Comparison of ENCODE assay signal across 10 cellular contexts in the genomic region with DNA sequence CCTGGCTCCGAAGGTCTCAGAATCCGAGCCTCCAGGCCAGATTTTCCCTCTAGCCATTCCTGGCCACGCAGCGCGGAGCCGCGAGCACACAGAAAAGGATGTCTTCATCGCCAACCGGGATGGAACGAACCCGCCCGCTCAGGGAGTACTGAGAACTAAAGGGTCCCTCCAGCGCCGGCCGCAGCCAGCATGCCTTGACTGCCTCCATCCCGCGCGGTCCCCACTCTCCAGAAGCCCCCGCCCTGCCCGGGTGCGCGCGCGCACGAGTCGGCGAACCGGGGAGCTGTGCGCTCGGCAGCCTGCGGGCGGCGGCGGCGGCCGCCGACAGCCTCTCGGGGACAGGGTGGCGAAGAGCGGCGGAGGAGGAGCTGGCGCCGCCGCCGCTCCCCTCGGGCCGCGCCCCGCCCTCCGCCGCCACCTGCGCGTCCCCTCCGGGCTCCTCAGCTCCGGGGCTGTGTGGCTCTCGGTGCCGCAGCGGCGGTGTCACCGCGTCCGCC. TPM values are rescaled to one million over a fixed set of nuclear protein-coding genes. Genes with fewer than 3 reads are reported as not detected.
DNase-seq lines count a peak whose midpoint lies in the region; ATAC-seq, FAIRE-seq and TF ChIP-seq lines count a peak whose summit lies in the region.
"Had no signal": no experiment of that assay in that cellular context is flagged by ENCODE, and none has a peak within 500 bp of the region (broad histone marks: within the 10 kb centered on the region; RNA-seq: fewer than 3 reads in every experiment).

No MANE protein-coding gene starts in this region.

- TF ChIP-seq CTCF in endodermal cell (conservative IDR thresholded peaks at IDR 0.05) (peak; percentile 44), nephron (IDR thresholded peaks at IDR 0.05; ENCODE audit: unreplicated experiment in 3 of 3) (peak in 1 of 3 experiments; percentile 7), GM10248 (IDR thresholded peaks at IDR 0.05; ENCODE audit: control extremely low read depth, extremely low read depth, low read depth, missing control alignments) (no peak)

- H3K36me3 Mint-ChIP-seq in activated T-cell treated with anti-CD3 and anti-CD28 coated beads, Interleukin-2, amount 50 U/mL, for 72 hours (ENCODE audit: insufficient read depth in 2 of 2), result peaks cover 0 to 2% of the 10 kb centered on the region in 2 donors
- H3K36me3 Mint-ChIP-seq in endodermal cell (ENCODE audit: low read depth), result peaks cover 10% of the 10 kb centered on the region
- H3K36me3 Mint-ChIP-seq in nephron (ENCODE audit: low read depth), result no peaks in the 10 kb centered on the region

- no peaks in the 10 kb centered on the region for H3K4me1 ChIP-seq in endodermal cell (ENCODE audit: control insufficient read depth, insufficient read depth, low read length)
- H3K4me1 ChIP-seq: Caco-2 had no signal

- no peaks in the 10 kb centered on the region for H3K9me3 ChIP-seq in endodermal cell (ENCODE audit: control insufficient read depth, low read length)
- H3K9me3 ChIP-seq: Caco-2 had no signal

- no peak for ATAC-seq in activated T-cell treated with anti-CD3 and anti-CD28 coated beads, Interleukin-2, amount 50 U/mL, for 72 hours (replicated peaks in 1 of 2)
- ATAC-seq in GM18873 (IDR thresholded peaks at IDR 0.05; ENCODE audit: low FRiP score, unreplicated experiment), result no peak

- no peaks in the 10 kb centered on the region for H3K27me3 ChIP-seq in endodermal cell (ENCODE audit: control insufficient read depth, insufficient read depth, low read length, poor library complexity, severe bottlenecking)

- WGBS in endodermal cell (ENCODE audit: insufficient coverage in 1 of 2, insufficient read length in 1 of 2), 2 experiments, result 0% methylated on average over 2 to 62 of the region's 62 CpGs

- H3K4me3 Mint-ChIP-seq in activated T-cell treated with anti-CD3 and anti-CD28 coated beads, Interleukin-2, amount 50 U/mL, for 72 hours, result peak overlapping the region; percentile 55 to 63
- peak overlapping the region; percentile 85 for H3K4me3 Mint-ChIP-seq in endodermal cell
- H3K4me3 Mint-ChIP-seq in nephron, result peak overlapping the region; percentile 90 to 92 (median 91)

- POLR2A ChIA-PET in GM10248 (lab: Yijun Ruan, JAX), result no interaction called here

- H3K36me3 ChIP-seq in endodermal cell (ENCODE audit: control insufficient read depth, insufficient read depth, low read length), result peaks cover 16% of the 10 kb centered on the region

- peak overlapping the region; percentile 59 for H3K9ac ChIP-seq in endodermal cell (ENCODE audit: extremely low read depth, low read length, poor library complexity, severe bottlenecking)

- CTCF ChIA-PET in GM10248 (lab: Yijun Ruan, JAX), result no interaction called here

- no peak overlapping the region for H3K27ac Mint-ChIP-seq in activated T-cell treated with anti-CD3 and anti-CD28 coated beads, Interleukin-2, amount 50 U/mL, for 72 hours
- H3K27ac Mint-ChIP-seq in endodermal cell (peak overlapping the region; percentile 77), nephron (peak overlapping the region in 2 of 3 experiments; percentile 45 to 78)

- no peak for FAIRE-seq in urothelium cell line (lab: Jason Lieb, UNC)
- FAIRE-seq: endothelial cell of umbilical vein had no signal

- H3K27ac ChIP-seq in endodermal cell (ENCODE audit: low read depth, low read length), result peak overlapping the region; percentile 42

- H3K4me3 ChIP-seq in endodermal cell (ENCODE audit: low read length), result peak overlapping the region; percentile 95

- DNase-seq in activated T-cell treated with anti-CD3 and anti-CD28 coated beads, Interleukin-2, amount 50 U/mL, for 72 hours, result peak in 1 of 2 donors; percentile 1
- DNase-seq in activated T-cell treated with anti-CD3 and anti-CD28 coated beads, Interleukin-2, amount 50 U/mL, for 1 hour, result no peak
- DNase-seq in endodermal cell (peak; percentile 91), urothelium cell line (ENCODE audit: low spot score) (peak; percentile 82), GM10248 (ENCODE audit: extremely low spot score) (no peak), GDM1 (lab: John Stamatoyannopoulos, UW) (no peak)
- DNase-seq: Caco-2 had no signal

- peaks cover 33% of the 10 kb centered on the region for H3K27me3 Mint-ChIP-seq in activated T-cell treated with anti-CD3 and anti-CD28 coated beads, Interleukin-2, amount 50 U/mL, for 72 hours (ENCODE audit: low read depth)
- H3K27me3 Mint-ChIP-seq in endodermal cell (ENCODE audit: insufficient read depth), result no peaks in the 10 kb centered on the region
- peaks cover 58% of the 10 kb centered on the region for H3K27me3 Mint-ChIP-seq in nephron (ENCODE audit: low read depth)

- H3K9me3 Mint-ChIP-seq in activated T-cell treated with anti-CD3 and anti-CD28 coated beads, Interleukin-2, amount 50 U/mL, for 72 hours, result no peaks in the 10 kb centered on the region
- H3K9me3 Mint-ChIP-seq in endodermal cell (no peaks in the 10 kb centered on the region), nephron (no peaks in the 10 kb centered on the region)

- no peaks in the 10 kb centered on the region for H3K4me1 Mint-ChIP-seq in activated T-cell treated with anti-CD3 and anti-CD28 coated beads, Interleukin-2, amount 50 U/mL, for 72 hours (ENCODE audit: low read depth)
- H3K4me1 Mint-ChIP-seq in endodermal cell, result peaks cover 34% of the 10 kb centered on the region
- peaks cover 27% of the 10 kb centered on the region for H3K4me1 Mint-ChIP-seq in nephron

RNA-seq across cellular contexts. Expression of a gene that starts 0.6 kb away (rescaled TPM):
- not detected for total RNA-seq in activated T-cell treated with anti-CD3 and anti-CD28 coated beads, Interleukin-2, amount 50 U/mL, for 72 hours
- total RNA-seq in endodermal cell, result 10 to 100 TPM; 60.4 to 61.3 TPM
- polyA plus RNA-seq in endodermal cell (2013, experiment 1 of 2), result 26.3 TPM
- polyA plus RNA-seq in endodermal cell (2013, experiment 2 of 2), result 27.2 TPM
- total RNA-seq: Caco-2, endothelial cell of umbilical vein had no signal
- polyA plus RNA-seq: endothelial cell of umbilical vein had no signal

Comparison
In these comparisons a context has a peak if more than half of its experiments do, and no peak if none do; other contexts are left out.
1. DNase-seq: peak in endodermal cell (single experiment) and urothelium cell line (single experiment); none in activated T-cell treated with anti-CD3 and anti-CD28 coated beads, Interleukin-2, amount 50 U/mL, for 1 hour (single experiment), GM10248 (single experiment) and GDM1 (single experiment).
2. RNA of a gene that starts 0.6 kb away (total RNA-seq): 60.4 to 61.3 TPM in endodermal cell; not detected in activated T-cell treated with anti-CD3 and anti-CD28 coated beads, Interleukin-2, amount 50 U/mL, for 72 hours; every median in the first group is over 10 times any median in the second.
3. Peak in every context shown above with its lines, with median percentiles within 50 percentile points of each other: H3K4me3 Mint-ChIP-seq.